Comparison of ENCODE assay signal across 1 cellular context in genomic region chr12:132761032-132761910, GRCh38.
A peak's percentile ranks its signal among the peaks of the same experiment; 100 is the strongest.
TF ChIP-seq lines count a peak whose summit lies in the region.

Gene ANKLE2, minus strand, starts transcription at chr12:132761832. Its CDS starts 34 bp downstream, at chr12:132761798.

TF ChIP-seq in K562, 482 proteins besides CTCF, POLR2A, EP300 and RAD21 (continued from another document and continues in another):
- TF ChIP-seq, protein P1, sequence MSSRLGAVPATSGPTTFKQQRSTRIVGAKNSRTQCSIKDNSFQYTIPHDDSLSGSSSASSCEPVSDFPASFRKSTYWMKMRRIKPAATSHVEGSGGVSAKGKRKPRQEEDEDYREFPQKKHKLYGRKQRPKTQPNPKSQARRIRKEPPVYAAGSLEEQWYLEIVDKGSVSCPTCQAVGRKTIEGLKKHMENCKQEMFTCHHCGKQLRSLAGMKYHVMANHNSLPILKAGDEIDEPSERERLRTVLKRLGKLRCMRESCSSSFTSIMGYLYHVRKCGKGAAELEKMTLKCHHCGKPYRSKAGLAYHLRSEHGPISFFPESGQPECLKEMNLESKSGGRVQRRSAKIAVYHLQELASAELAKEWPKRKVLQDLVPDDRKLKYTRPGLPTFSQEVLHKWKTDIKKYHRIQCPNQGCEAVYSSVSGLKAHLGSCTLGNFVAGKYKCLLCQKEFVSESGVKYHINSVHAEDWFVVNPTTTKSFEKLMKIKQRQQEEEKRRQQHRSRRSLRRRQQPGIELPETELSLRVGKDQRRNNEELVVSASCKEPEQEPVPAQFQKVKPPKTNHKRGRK (tag; IDR thresholded peaks at IDR 0.05) = no peak
- no peak for TF ChIP-seq ZKSCAN3 (CRISPR knock-in tag; IDR thresholded peaks at IDR 0.05)
- TF ChIP-seq MAZ (CRISPR knock-in tag; conservative IDR thresholded peaks at IDR 0.05 in 1 of 2, IDR thresholded peaks at IDR 0.05 in 1 of 2) = no peak
- TF ChIP-seq RBM15 (IDR thresholded peaks at IDR 0.05; ENCODE audit: insufficient read depth, low read length) = no peak
- TF ChIP-seq NONO (IDR thresholded peaks at IDR 0.05; ENCODE audit: low read depth in 2 of 2, low read length in 1 of 2) = peak; percentile 37 to 62; a peak in 1 of 4 replicates
- no peak; the same call in 1 of the 2 replicates for TF ChIP-seq VEZF1 (CRISPR knock-in tag; IDR thresholded peaks at IDR 0.05)
- TF ChIP-seq GABPB1 (CRISPR knock-in tag; IDR thresholded peaks at IDR 0.05) = peak; percentile 49; the same call in 1 of the 2 replicates
- no peak; the same call in 1 of the 2 replicates for TF ChIP-seq ZNF407 (IDR thresholded peaks at IDR 0.05; ENCODE audit: low read depth)
- no peak for TF ChIP-seq ZNF408 (CRISPR knock-in tag; IDR thresholded peaks at IDR 0.05; ENCODE audit: low read depth)
- peak; percentile 64 for TF ChIP-seq RBFOX2 (IDR thresholded peaks at IDR 0.05; ENCODE audit: low read depth, low read length)
- TF ChIP-seq, protein P2, sequence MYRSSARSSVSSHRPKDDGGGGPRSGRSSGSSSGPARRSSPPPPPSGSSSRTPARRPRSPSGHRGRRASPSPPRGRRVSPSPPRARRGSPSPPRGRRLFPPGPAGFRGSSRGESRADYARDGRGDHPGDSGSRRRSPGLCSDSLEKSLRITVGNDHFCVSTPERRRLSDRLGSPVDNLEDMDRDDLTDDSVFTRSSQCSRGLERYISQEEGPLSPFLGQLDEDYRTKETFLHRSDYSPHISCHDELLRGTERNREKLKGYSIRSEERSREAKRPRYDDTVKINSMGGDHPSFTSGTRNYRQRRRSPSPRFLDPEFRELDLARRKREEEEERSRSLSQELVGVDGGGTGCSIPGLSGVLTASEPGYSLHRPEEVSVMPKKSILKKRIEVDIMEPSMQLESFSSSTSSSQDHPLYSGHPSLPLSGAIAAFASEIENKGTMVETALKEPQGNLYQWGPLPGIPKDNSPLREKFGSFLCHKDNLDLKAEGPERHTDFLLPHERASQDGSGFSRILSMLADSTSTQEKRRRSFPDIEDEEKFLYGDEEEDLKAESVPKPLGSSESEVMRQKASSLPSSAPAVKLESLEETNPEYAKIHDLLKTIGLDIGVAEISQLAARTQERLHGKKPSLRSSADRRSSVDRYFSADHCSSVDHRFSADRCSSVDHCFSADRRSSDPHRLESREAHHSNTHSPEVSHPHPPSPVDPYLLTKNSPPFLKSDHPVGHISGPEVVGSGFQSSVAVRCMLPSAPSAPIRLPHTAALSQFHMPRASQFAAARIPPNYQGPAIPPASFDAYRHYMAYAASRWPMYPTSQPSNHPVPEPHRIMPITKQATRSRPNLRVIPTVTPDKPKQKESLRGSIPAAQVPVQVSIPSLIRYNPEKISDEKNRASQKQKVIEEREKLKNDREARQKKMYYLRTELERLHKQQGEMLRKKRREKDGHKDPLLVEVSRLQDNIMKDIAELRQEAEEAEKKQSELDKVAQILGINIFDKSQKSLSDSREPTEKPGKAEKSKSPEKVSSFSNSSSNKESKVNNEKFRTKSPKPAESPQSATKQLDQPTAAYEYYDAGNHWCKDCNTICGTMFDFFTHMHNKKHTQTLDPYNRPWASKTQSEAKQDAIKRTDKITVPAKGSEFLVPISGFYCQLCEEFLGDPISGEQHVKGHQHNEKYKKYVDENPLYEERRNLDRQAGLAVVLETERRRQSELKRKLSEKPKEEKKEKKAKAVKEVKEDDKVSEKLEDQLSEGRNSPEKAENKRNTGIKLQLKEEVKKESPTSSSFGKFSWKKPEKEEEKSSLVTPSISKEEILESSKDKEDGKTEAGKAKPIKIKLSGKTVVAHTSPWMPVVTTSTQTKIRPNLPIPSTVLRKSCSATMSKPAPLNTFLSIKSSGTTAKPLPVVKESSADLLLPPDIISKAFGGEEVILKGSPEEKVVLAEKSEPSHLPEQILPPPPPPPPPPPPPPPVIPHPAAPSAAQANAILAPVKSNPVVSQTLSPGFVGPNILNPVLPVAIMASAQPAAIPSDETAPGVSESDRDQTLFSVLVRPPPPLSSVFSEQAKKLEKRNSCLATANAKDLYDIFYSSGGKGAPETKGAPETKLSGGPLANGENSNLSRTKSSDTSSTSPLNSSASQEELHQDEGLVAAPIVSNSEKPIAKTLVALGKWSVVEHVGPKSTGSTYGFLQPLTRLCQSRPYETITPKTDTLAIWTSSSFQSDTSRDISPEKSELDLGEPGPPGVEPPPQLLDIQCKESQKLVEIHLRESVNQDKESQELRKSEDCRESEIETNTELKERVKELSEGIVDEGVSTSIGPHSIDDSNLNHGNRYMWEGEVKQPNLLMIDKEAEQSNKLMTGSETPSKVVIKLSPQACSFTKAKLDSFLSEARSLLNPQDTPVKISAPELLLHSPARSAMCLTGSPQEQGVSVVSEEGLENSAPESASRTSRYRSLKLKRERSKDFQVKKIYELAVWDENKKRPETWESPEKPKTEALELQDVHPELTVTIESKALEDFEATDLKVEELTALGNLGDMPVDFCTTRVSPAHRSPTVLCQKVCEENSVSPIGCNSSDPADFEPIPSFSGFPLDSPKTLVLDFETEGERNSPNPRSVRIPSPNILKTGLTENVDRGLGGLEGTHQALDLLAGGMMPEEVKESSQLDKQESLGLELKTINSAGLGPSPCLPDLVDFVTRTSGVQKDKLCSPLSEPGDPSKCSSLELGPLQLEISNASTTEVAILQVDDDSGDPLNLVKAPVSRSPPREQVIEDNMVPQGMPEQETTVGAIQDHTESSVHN (IDR thresholded peaks at IDR 0.05; ENCODE audit: borderline replicate concordance in 1 of 2, low read depth in 1 of 2) = no peak
- TF ChIP-seq ARID2 (IDR thresholded peaks at IDR 0.05) = no peak
- no peak for TF ChIP-seq NR3C1 (CRISPR knock-in tag; IDR thresholded peaks at IDR 0.05)
- TF ChIP-seq TAF1 (IDR thresholded peaks at IDR 0.05; ENCODE audit: control insufficient read depth, extremely low read depth, insufficient read depth, low read length, severe bottlenecking) = no peak
- TF ChIP-seq ZBTB7A (IDR thresholded peaks at IDR 0.05; ENCODE audit: borderline replicate concordance, control insufficient read depth, low read depth, low read length) = no peak; the same call in 1 of the 2 replicates
- 0 out of 2 replicates have a peak, but pooled peaks have one; percentile 41 for TF ChIP-seq ZNF431 (CRISPR knock-in tag; IDR thresholded peaks at IDR 0.05)
- no peak for TF ChIP-seq ZNF696 (CRISPR knock-in tag; conservative IDR thresholded peaks at IDR 0.05)
- TF ChIP-seq HNRNPUL1 (IDR thresholded peaks at IDR 0.05; ENCODE audit: low read length) = no peak
- no peak for TF ChIP-seq U2AF1 (optimal IDR thresholded peaks at IDR 0.05; ENCODE audit: low read depth, low read length)
- no peak for TF ChIP-seq NCOA2 (IDR thresholded peaks at IDR 0.05; ENCODE audit: partially characterized antibody in 2 of 2)
- TF ChIP-seq ZNF274 (IDR thresholded peaks at IDR 0.05; ENCODE audit: borderline replicate concordance, low read depth, low read length) = no peak
- no peak for TF ChIP-seq RAD51 (IDR thresholded peaks at IDR 0.05; ENCODE audit: borderline replicate concordance, low read depth)
- 0 out of 2 replicates have a peak, but pooled peaks have one; percentile 10 for TF ChIP-seq ZNF12 (CRISPR knock-in tag; IDR thresholded peaks at IDR 0.05)
- peak; percentile 25; the same call in 1 of the 2 replicates for TF ChIP-seq GABPA (tag; conservative IDR thresholded peaks at IDR 0.05; ENCODE audit: low read depth)
- no peak for TF ChIP-seq ZNF224 (CRISPR knock-in tag; IDR thresholded peaks at IDR 0.05)
- TF ChIP-seq GTF3C2 (IDR thresholded peaks at IDR 0.05; ENCODE audit: borderline replicate concordance, extremely low read depth, insufficient read length) = no peak
- TF ChIP-seq, protein P3, sequence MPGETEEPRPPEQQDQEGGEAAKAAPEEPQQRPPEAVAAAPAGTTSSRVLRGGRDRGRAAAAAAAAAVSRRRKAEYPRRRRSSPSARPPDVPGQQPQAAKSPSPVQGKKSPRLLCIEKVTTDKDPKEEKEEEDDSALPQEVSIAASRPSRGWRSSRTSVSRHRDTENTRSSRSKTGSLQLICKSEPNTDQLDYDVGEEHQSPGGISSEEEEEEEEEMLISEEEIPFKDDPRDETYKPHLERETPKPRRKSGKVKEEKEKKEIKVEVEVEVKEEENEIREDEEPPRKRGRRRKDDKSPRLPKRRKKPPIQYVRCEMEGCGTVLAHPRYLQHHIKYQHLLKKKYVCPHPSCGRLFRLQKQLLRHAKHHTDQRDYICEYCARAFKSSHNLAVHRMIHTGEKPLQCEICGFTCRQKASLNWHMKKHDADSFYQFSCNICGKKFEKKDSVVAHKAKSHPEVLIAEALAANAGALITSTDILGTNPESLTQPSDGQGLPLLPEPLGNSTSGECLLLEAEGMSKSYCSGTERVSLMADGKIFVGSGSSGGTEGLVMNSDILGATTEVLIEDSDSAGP (CRISPR knock-in tag; IDR thresholded peaks at IDR 0.05) = no peak
- no peak for TF ChIP-seq TOE1 (IDR thresholded peaks at IDR 0.05; ENCODE audit: borderline replicate concordance)
- no peak for TF ChIP-seq TOE1 (CRISPR knock-in tag; IDR thresholded peaks at IDR 0.05; ENCODE audit: borderline replicate concordance, low read depth)
- no peak for TF ChIP-seq PURB (CRISPR knock-in tag; IDR thresholded peaks at IDR 0.05; ENCODE audit: low read depth)
- no peak for TF ChIP-seq LCOR (CRISPR knock-in tag; IDR thresholded peaks at IDR 0.05)
- no peak for TF ChIP-seq FOXA3 (CRISPR knock-in tag; conservative IDR thresholded peaks at IDR 0.05 in 1 of 2, IDR thresholded peaks at IDR 0.05 in 1 of 2)
- TF ChIP-seq PHF8 (IDR thresholded peaks at IDR 0.05; ENCODE audit: borderline replicate concordance, low read length) = peak; percentile 59; the same call in 1 of the 2 replicates
